8 cellular contexts compared by ENCODE assay signal in the genomic region with DNA sequence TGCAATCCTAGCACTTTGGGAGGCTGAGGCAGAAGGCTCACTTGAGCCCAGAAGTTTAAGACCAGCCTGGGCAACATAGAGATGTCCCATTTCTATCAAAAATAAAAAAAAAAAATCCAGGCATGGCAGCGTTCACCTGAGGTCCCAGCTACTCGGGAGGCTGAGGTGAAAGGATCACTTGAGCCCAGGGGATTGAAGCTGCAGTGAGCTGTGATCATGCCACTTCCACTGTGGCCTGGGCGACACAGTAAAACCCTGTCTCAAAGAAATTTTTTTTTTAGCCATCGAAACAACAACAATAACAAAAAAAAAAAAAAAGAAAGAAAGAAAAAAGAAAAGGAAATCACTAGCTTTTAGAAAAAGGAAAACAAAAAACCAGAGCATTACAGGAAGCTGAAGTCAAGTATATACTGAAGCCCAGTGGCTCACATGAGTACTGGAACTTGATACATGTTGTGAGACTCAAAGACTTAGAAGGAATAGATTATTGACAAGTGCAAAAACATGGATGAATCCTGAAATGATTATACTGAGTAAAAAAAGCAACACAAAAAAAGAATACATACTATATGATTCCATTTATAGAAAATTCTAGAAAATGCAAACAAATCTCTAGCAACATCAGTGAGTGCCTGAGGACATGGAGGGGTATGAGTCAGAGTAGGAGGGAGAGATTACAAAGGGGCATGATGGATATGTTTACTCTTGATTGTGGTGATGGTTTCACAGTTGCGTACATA. TPM values are rescaled to one million over a fixed set of nuclear protein-coding genes. Genes with fewer than 3 reads are reported as not detected.
A peak's percentile ranks its signal among the peaks of the same experiment; 100 is the strongest.
DNase-seq lines count a peak whose midpoint lies in the region; ATAC-seq and TF ChIP-seq lines count a peak whose summit lies in the region.
"Had no signal": no experiment of that assay in that cellular context is flagged by ENCODE, and none has a peak within 500 bp of the region (broad histone marks: within the 10 kb centered on the region; RNA-seq: fewer than 3 reads in every experiment).

No MANE protein-coding gene starts in this region.

- ATAC-seq in GM18498 (IDR thresholded peaks at IDR 0.05; ENCODE audit: unreplicated experiment) (peak; percentile 56), HG02610 (IDR thresholded peaks at IDR 0.05; ENCODE audit: unreplicated experiment) (peak; percentile 65), SK-N-SH treated with all-trans-retinoic acid at 6 μM for 48 hours (peak; percentile 47; the same call in 1 of the 3 replicates), GM21737 (IDR thresholded peaks at IDR 0.05; ENCODE audit: unreplicated experiment) (no peak)

- peaks cover 1 to 3% (median 2%) of the 10 kb centered on the region in 3 donors for H3K27me3 Mint-ChIP-seq in immature natural killer cell (ENCODE audit: low read depth in 3 of 3)

- no peak for TF ChIP-seq CTCF in GM13976 (IDR thresholded peaks at IDR 0.05; ENCODE audit: borderline replicate concordance, control extremely low read depth, extremely low read depth, insufficient read depth, missing control alignments)

- peak overlapping the region in 2 of 5 donors; percentile 21 to 26 for H3K4me3 Mint-ChIP-seq in immature natural killer cell

- in situ Hi-C loops in GM13976 (cut with MboI; ENCODE audit: low sequenced_read_pairs, unreplicated experiment), result no loop called here

- H3K4me1 Mint-ChIP-seq in immature natural killer cell, result peaks cover 6 to 30% of the 10 kb centered on the region in 2 donors

- DNase-seq in immature natural killer cell (peak; percentile 26 to 55 (median 30)), COLO829 (ENCODE audit: low spot score) (no peak), GM13976 (ENCODE audit: low spot score) (no peak)
- DNase-seq: effector CD8-positive, alpha-beta T cell had no signal

- H3K9me3 Mint-ChIP-seq in immature natural killer cell, result peaks cover 0 to 3% (median 0%) of the 10 kb centered on the region in 6 donors

- peak overlapping the region in 5 of 6 donors; percentile 14 to 82 (median 46) for H3K27ac Mint-ChIP-seq in immature natural killer cell

- no peaks in the 10 kb centered on the region for H3K36me3 Mint-ChIP-seq in immature natural killer cell

TF ChIP-seq in SK-N-SH treated with all-trans-retinoic acid at 6 μM for 48 hours, 23 proteins besides CTCF, POLR2A, EP300 and RAD21:
- TF ChIP-seq ZNF565 (CRISPR knock-in tag; conservative IDR thresholded peaks at IDR 0.05; ENCODE audit: low read depth) (no peak), ZFP3 (CRISPR knock-in tag; IDR thresholded peaks at IDR 0.05) (no peak), PPARA (CRISPR knock-in tag; IDR thresholded peaks at IDR 0.05; ENCODE audit: borderline replicate concordance) (no peak), TCF4 (CRISPR knock-in tag; IDR thresholded peaks at IDR 0.05; ENCODE audit: borderline replicate concordance) (no peak), ZNF70 (CRISPR knock-in tag; IDR thresholded peaks at IDR 0.05) (no peak), TOX (CRISPR knock-in tag; IDR thresholded peaks at IDR 0.05; ENCODE audit: borderline replicate concordance) (no peak), ZC3H10 (CRISPR knock-in tag; IDR thresholded peaks at IDR 0.05) (no peak), RARB (CRISPR knock-in tag; IDR thresholded peaks at IDR 0.05) (no peak), ISL1 (CRISPR knock-in tag; IDR thresholded peaks at IDR 0.05) (no peak)
- TF ChIP-seq, protein P1, sequence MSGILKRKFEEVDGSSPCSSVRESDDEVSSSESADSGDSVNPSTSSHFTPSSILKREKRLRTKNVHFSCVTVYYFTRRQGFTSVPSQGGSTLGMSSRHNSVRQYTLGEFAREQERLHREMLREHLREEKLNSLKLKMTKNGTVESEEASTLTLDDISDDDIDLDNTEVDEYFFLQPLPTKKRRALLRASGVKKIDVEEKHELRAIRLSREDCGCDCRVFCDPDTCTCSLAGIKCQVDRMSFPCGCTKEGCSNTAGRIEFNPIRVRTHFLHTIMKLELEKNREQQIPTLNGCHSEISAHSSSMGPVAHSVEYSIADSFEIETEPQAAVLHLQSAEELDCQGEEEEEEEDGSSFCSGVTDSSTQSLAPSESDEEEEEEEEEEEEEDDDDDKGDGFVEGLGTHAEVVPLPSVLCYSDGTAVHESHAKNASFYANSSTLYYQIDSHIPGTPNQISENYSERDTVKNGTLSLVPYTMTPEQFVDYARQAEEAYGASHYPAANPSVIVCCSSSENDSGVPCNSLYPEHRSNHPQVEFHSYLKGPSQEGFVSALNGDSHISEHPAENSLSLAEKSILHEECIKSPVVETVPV (CRISPR knock-in tag; IDR thresholded peaks at IDR 0.05), result no peak
TF ChIP-seq in SK-N-SH treated with all-trans-retinoic acid at 6 μM for 48 hours: peak in this region for 0.

RNA-seq across cellular contexts. Expression of a gene that starts 6.1 kb away (rescaled TPM):
- 100 to 1,000 TPM in 1 of 3 donors, 10 to 100 TPM in 2; 80.2 to 114 (median 86.8) TPM for polyA plus RNA-seq in immature natural killer cell

Comparison
In these comparisons a context has a peak if more than half of its experiments do, and no peak if none do; other contexts are left out.
1. DNase-seq: peak in immature natural killer cell (3 of 3); none in COLO829 (single experiment) and GM13976 (single experiment).